In the genomic region with DNA sequence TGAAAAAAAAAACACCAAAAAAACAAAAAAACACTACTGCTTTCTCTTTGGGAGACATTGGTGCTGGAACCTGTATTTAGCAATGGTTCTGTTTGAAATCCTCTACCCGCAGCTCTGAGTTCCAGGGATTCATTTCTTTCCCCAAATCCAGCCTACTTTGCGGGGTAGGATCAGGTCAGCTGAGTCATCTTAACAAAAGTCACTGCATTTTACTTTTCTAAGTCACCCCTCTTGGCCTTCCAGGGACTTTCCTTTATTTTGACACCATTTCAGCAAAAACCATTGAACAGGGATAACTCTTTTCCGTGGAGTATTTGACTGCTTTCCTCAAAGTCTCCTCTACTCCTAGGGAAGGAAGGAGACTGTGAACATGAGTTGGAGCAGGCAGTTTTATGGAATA, we compare ENCODE assay signal across 23 cellular contexts.
DNase-seq lines count a peak whose midpoint lies in the region; ATAC-seq and TF ChIP-seq lines count a peak whose summit lies in the region.
"Had no signal": no experiment of that assay in that cellular context is flagged by ENCODE, and none has a peak within 500 bp of the region (broad histone marks: within the 10 kb centered on the region; RNA-seq: fewer than 3 reads in every experiment).

No MANE protein-coding gene starts in this region.

- H3K4me3 ChIP-seq in SK-N-SH (ENCODE audit: low read depth in 2 of 2, low read length in 1 of 2) (no peak overlapping the region), mesenchymal stem cell (ENCODE audit: insufficient read depth in 1 of 2, low read depth in 1 of 2, low read length in 2 of 2) (no peak overlapping the region), heart right ventricle (no peak overlapping the region)
- H3K4me3 ChIP-seq: ascending aorta, pancreas, suprapubic skin had no signal

- no peak overlapping the region for H4K91ac ChIP-seq in mesenchymal stem cell (ENCODE audit: low read length)

- H3K4me3 Mint-ChIP-seq in MCF 10A (ENCODE audit: unreplicated experiment): no peak overlapping the region
- H3K4me3 Mint-ChIP-seq: activated naive CD4-positive, alpha-beta T cell treated with anti-CD3 and anti-CD28 coated beads, Interleukin-2, amount 10 ng/mL, durations not matched to agents 7 days and 5 days; activated T-cell treated with anti-CD3 and anti-CD28 coated beads, Interleukin-2, amount 50 U/mL, for 24 hours; CD4-positive, CD25-positive, alpha-beta regulatory T cell; immature natural killer cell had no signal

- H3K9me3 ChIP-seq in SK-N-SH: no peaks in the 10 kb centered on the region
- H3K9me3 ChIP-seq in mesenchymal stem cell (ENCODE audit: control insufficient read depth, low read length): no peaks in the 10 kb centered on the region
- no peaks in the 10 kb centered on the region for H3K9me3 ChIP-seq in heart right ventricle
- H3K9me3 ChIP-seq: ascending aorta, pancreas, suprapubic skin had no signal

- H4K20me1 ChIP-seq in SK-N-SH (ENCODE audit: insufficient read depth): no peaks in the 10 kb centered on the region

- CTCF ChIA-PET in SK-N-SH (lab: Yijun Ruan, JAX) (interaction anchor here (0.9 to 3.2 kb wide), 4 partner anchors 15 to 583 kb away, joined by 3 to 17 read pairs (median 7); no protein-coding TSS in a partner anchor), MCF 10A (lab: Yijun Ruan, JAX) (interaction anchor here (0.7 to 5.1 kb wide), 5 partner anchors 11 to 582 kb away, joined by 3 to 35 read pairs (median 4); no protein-coding TSS in a partner anchor)

- no peak overlapping the region for H2AK5ac ChIP-seq in mesenchymal stem cell (ENCODE audit: low read length, severe bottlenecking)

- H3K27me3 ChIP-seq in SK-N-SH (ENCODE audit: insufficient read depth): no peaks in the 10 kb centered on the region
- H3K27me3 ChIP-seq in mesenchymal stem cell (ENCODE audit: control insufficient read depth in 1 of 2, insufficient read depth in 1 of 2, low read length in 2 of 2): no peaks in the 10 kb centered on the region
- no peaks in the 10 kb centered on the region for H3K27me3 ChIP-seq in heart right ventricle
- H3K27me3 ChIP-seq: ascending aorta, pancreas, suprapubic skin had no signal

- H3F3A ChIP-seq in SK-N-SH (replicated peaks; ENCODE audit: insufficient read depth): no peaks in the 10 kb centered on the region

- TF ChIP-seq CTCF in SK-N-SH (IDR thresholded peaks at IDR 0.05) (no peak), MCF 10A (IDR thresholded peaks at IDR 0.05; ENCODE audit: unreplicated experiment) (no peak), heart right ventricle (IDR thresholded peaks at IDR 0.05) (no peak)

- peak overlapping the region; percentile 71 to 81 for H3K27ac ChIP-seq in SK-N-SH (ENCODE audit: low read depth in 2 of 2, low read length in 1 of 2)
- no peak overlapping the region for H3K27ac ChIP-seq in mesenchymal stem cell (ENCODE audit: low read length, poor library complexity, severe bottlenecking)
- peak overlapping the region in 1 of 10 donors; percentile 60 for H3K27ac ChIP-seq in heart right ventricle
- H3K27ac ChIP-seq: 22Rv1, ascending aorta, HL-60, suprapubic skin had no signal

- no peak overlapping the region for H3K18ac ChIP-seq in mesenchymal stem cell (ENCODE audit: low read depth in 1 of 2, low read length in 2 of 2)

- 0 out of 2 replicates have a peak overlapping the region, but pooled peaks have one; percentile 25 for H2AFZ ChIP-seq in SK-N-SH (ENCODE audit: low read depth)
- no peak overlapping the region for H2AFZ ChIP-seq in mesenchymal stem cell (ENCODE audit: low read depth, low read length)

- no peak overlapping the region for H4K8ac ChIP-seq in mesenchymal stem cell (ENCODE audit: low read length)

- no peak overlapping the region for H2BK15ac ChIP-seq in mesenchymal stem cell (ENCODE audit: low read depth, poor library complexity, severe bottlenecking)

- no peaks in the 10 kb centered on the region for H3K79me2 ChIP-seq in SK-N-SH (ENCODE audit: insufficient read depth)

- H2BK12ac ChIP-seq in mesenchymal stem cell (ENCODE audit: low read length in 2 of 2): no peak overlapping the region

- no peak overlapping the region for H3K23ac ChIP-seq in mesenchymal stem cell (ENCODE audit: low read length in 2 of 2)

- no peak overlapping the region for H3K4ac ChIP-seq in mesenchymal stem cell (ENCODE audit: low read depth in 1 of 2, low read length in 2 of 2)

- ATAC-seq in SK-N-SH treated with all-trans-retinoic acid at 6 μM for 48 hours: no peak
- no peak for ATAC-seq in heart right ventricle

- peaks cover 28 to 38% of the 10 kb centered on the region in 2 experiments for H3K4me1 ChIP-seq in SK-N-SH (ENCODE audit: control insufficient read depth in 1 of 2, insufficient read depth in 2 of 2, low read depth in 1 of 2, low read length in 1 of 2)
- peaks cover 11% of the 10 kb centered on the region for H3K4me1 ChIP-seq in mesenchymal stem cell (ENCODE audit: control insufficient read depth, insufficient read depth, low read depth, low read length)
- H3K4me1 ChIP-seq in heart right ventricle: peaks cover 4 to 31% (median 23%) of the 10 kb centered on the region in 9 donors
- H3K4me1 ChIP-seq: pancreas had no signal

- H3K27ac Mint-ChIP-seq in MCF 10A (ENCODE audit: low read depth, unreplicated experiment): peak overlapping the region; percentile 0
- H3K27ac Mint-ChIP-seq: activated naive CD4-positive, alpha-beta T cell treated with anti-CD3 and anti-CD28 coated beads, Interleukin-2, amount 10 ng/mL, durations not matched to agents 7 days and 5 days; activated T-cell treated with anti-CD3 and anti-CD28 coated beads, Interleukin-2, amount 50 U/mL, for 24 hours; CD4-positive, CD25-positive, alpha-beta regulatory T cell; immature natural killer cell had no signal

- H3K36me3 ChIP-seq in SK-N-SH (replicated peaks in 1 of 2; ENCODE audit: control insufficient read depth in 1 of 2, insufficient read depth in 2 of 2, low read length in 1 of 2) (no peaks in the 10 kb centered on the region), mesenchymal stem cell (ENCODE audit: control insufficient read depth in 1 of 2, insufficient read depth in 2 of 2, low read depth in 1 of 2, low read length in 2 of 2) (no peaks in the 10 kb centered on the region), heart right ventricle (no peaks in the 10 kb centered on the region)
- H3K36me3 ChIP-seq: ascending aorta, pancreas, suprapubic skin had no signal

- intact Hi-C loops in MCF 10A (cut with micrococcal nuclease): no loop called here
- intact Hi-C loops in heart right ventricle (cut with DNase I): no loop called here

- H2BK5ac ChIP-seq in mesenchymal stem cell (ENCODE audit: low read depth, low read length, poor library complexity, severe bottlenecking): no peak overlapping the region

- no TSS peak for BruUV-seq in MCF 10A (replicated peaks; lab: Mats Ljungman, UMichigan)

- TF ChIP-seq EP300 in SK-N-SH (IDR thresholded peaks at IDR 0.05; ENCODE audit: borderline replicate concordance in 1 of 2, low read depth in 1 of 2, low read length in 1 of 2): no peak

- no peaks in the 10 kb centered on the region for H3K27me3 Mint-ChIP-seq in MCF 10A (ENCODE audit: insufficient read depth, unreplicated experiment)
- H3K27me3 Mint-ChIP-seq: activated naive CD4-positive, alpha-beta T cell treated with anti-CD3 and anti-CD28 coated beads, Interleukin-2, amount 10 ng/mL, durations not matched to agents 7 days and 5 days; activated T-cell treated with anti-CD3 and anti-CD28 coated beads, Interleukin-2, amount 50 U/mL, for 24 hours; CD4-positive, CD25-positive, alpha-beta regulatory T cell had no signal

- H3K9ac ChIP-seq in SK-N-SH (no peak overlapping the region), mesenchymal stem cell (ENCODE audit: low read length) (peak overlapping the region; percentile 48)

- H3K4me1 Mint-ChIP-seq in MCF 10A (ENCODE audit: insufficient read depth, unreplicated experiment): peaks cover 48% of the 10 kb centered on the region
- H3K4me1 Mint-ChIP-seq: activated naive CD4-positive, alpha-beta T cell treated with anti-CD3 and anti-CD28 coated beads, Interleukin-2, amount 10 ng/mL, durations not matched to agents 7 days and 5 days; CD4-positive, CD25-positive, alpha-beta regulatory T cell; immature natural killer cell had no signal

- no peak overlapping the region for H2BK120ac ChIP-seq in mesenchymal stem cell (ENCODE audit: low read depth, low read length)

- DNase-seq in SK-N-SH (no peak), MCF 10A (ENCODE audit: unreplicated experiment) (peak; percentile 53), mesenchymal stem cell (peak; percentile 31), HT-29 (ENCODE audit: low spot score) (no peak), heart right ventricle (no peak), SIG-M5 treated with dmso at 0.1 percent for 504 hours (lab: John Stamatoyannopoulos, UW; ENCODE audit: unreplicated experiment) (no peak), NCI-H1048 (lab: John Stamatoyannopoulos, UW) (no peak)
- DNase-seq: activated CD4-positive, alpha-beta T cell treated with anti-CD3 and anti-CD28 coated beads, Interleukin-2, amount 50 U/mL, for 4 hours; activated naive CD4-positive, alpha-beta T cell treated with anti-CD3 and anti-CD28 coated beads, Interleukin-2, amount 10 ng/mL, durations not matched to agents 7 days and 5 days; activated T-cell treated with anti-CD3 and anti-CD28 coated beads, Interleukin-2, amount 50 U/mL, for 24 hours; CD4-positive, CD25-positive, alpha-beta regulatory T cell; cortex of kidney; DMS53; H7; immature natural killer cell; NCI-H2029 treated with DMSO at 0.1 percent for 48 hours; pancreas; stimulated activated CD4-positive, alpha-beta T cell treated with anti-CD3 and anti-CD28 coated beads, Interleukin-4, amount 100 ng/mL, for 4 hours had no signal

- peak overlapping the region; percentile 60; the same call in 1 of the 2 replicates for H3K4me2 ChIP-seq in SK-N-SH
- H3K4me2 ChIP-seq in mesenchymal stem cell (ENCODE audit: low read length, poor library complexity, severe bottlenecking): no peak overlapping the region

- H3K79me1 ChIP-seq in mesenchymal stem cell (replicated peaks; ENCODE audit: low read length, poor library complexity, severe bottlenecking): no peaks in the 10 kb centered on the region

- POLR2A ChIA-PET in SK-N-SH (lab: Yijun Ruan, JAX): no interaction called here
- POLR2A ChIA-PET in MCF 10A (lab: Yijun Ruan, JAX): interaction anchor here (0.6 to 1.5 kb wide), 6 partner anchors 11 to 75 kb away, joined by 3 to 7 read pairs (median 3); no protein-coding TSS in a partner anchor

- TF ChIP-seq RAD21 in SK-N-SH (IDR thresholded peaks at IDR 0.05; ENCODE audit: low read length): no peak

- H3K9me2 ChIP-seq in SK-N-SH: no peaks in the 10 kb centered on the region

- H3K36me3 Mint-ChIP-seq in MCF 10A (ENCODE audit: insufficient read depth, unreplicated experiment): no peaks in the 10 kb centered on the region
- H3K36me3 Mint-ChIP-seq: activated naive CD4-positive, alpha-beta T cell treated with anti-CD3 and anti-CD28 coated beads, Interleukin-2, amount 10 ng/mL, durations not matched to agents 7 days and 5 days; CD4-positive, CD25-positive, alpha-beta regulatory T cell; immature natural killer cell had no signal

- H3K9me3 Mint-ChIP-seq in MCF 10A (ENCODE audit: unreplicated experiment): no peaks in the 10 kb centered on the region
- H3K9me3 Mint-ChIP-seq: activated naive CD4-positive, alpha-beta T cell treated with anti-CD3 and anti-CD28 coated beads, Interleukin-2, amount 10 ng/mL, durations not matched to agents 7 days and 5 days; activated T-cell treated with anti-CD3 and anti-CD28 coated beads, Interleukin-2, amount 50 U/mL, for 24 hours had no signal

- no peak overlapping the region for H3K14ac ChIP-seq in mesenchymal stem cell (ENCODE audit: low read length in 2 of 2)

- 26% methylated on average over 3 of the region's 3 CpGs for WGBS in SK-N-SH (ENCODE audit: low lambda C conversion rate)
- WGBS in mesenchymal stem cell: 66% methylated on average over 2 of the region's 3 CpGs
- WGBS in heart right ventricle, 2 donors: 75 to 91% methylated on average over 3 of the region's 3 CpGs

Comparison
In these comparisons a context has a peak if more than half of its experiments do, and no peak if none do; other contexts are left out.
1. DNase-seq: peak in MCF 10A (single experiment) and mesenchymal stem cell (single experiment); none in SK-N-SH (single experiment), HT-29 (single experiment), heart right ventricle (0 of 2), SIG-M5 treated with dmso at 0.1 percent for 504 hours (single experiment) and NCI-H1048 (single experiment).